In the genomic region with DNA sequence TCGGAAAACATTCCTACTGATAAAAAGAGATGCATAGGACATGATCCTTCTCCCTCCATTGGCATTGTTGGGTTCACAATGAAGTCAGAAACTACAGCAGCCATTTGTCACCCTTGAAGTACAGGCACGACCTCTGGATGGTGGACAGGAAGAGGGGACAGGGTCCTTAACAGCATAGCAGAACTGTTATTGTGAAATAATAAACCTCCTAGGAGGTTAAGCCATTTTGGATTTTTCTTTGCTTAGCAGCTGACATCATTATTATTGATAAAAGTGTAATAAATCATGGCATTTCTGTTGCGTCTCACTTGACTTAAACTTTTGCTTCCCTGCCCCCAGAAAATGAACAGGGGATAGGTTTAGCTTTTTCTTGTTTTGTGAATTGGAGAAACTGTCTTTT, we compare ENCODE assay signal across 6 cellular contexts.
"Had no signal": no experiment of that assay in that cellular context is flagged by ENCODE, and none has a peak within 500 bp of the region (broad histone marks: within the 10 kb centered on the region; RNA-seq: fewer than 3 reads in every experiment).

No MANE protein-coding gene starts in this region.

- H3K4me3 ChIP-seq: K562 had no signal

- ATAC-seq: K562 had no signal

- H3K27ac ChIP-seq: HL-60, KMS-11 had no signal

- H3K9ac ChIP-seq: KMS-11 had no signal

- FAIRE-seq: HTR-8/SVneo, K562 had no signal

- DNase-seq: KBM-7, KG1 had no signal

- H3K4me2 ChIP-seq: KMS-11 had no signal
